25 cellular contexts compared by ENCODE assay signal in the genomic region with DNA sequence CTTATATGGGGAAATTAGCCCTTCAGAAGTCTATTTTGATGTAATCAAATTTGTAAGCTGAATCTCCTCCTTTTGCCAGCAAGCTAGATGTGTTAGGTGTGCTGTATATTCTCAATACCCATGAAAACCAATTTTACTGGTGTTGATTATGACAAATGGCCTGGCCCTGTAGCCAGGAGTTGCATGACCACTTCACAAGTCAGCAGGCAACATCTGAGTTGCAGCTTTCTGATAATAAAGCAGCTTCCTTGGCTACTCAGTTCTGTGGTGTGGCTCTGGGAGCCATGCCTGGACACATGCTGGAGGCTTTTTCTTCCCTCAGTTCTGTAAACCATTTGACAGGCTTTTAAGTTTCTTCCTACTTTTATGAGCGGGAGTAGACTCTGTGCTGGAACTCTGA.
"Had no signal": no experiment of that assay in that cellular context is flagged by ENCODE, and none has a peak within 500 bp of the region (broad histone marks: within the 10 kb centered on the region; RNA-seq: fewer than 3 reads in every experiment).

No MANE protein-coding gene starts in this region.

- H3K4me1 ChIP-seq: esophagus squamous epithelium, left lung, neural progenitor cell, testis, uterus had no signal

- ATAC-seq: activated CD8-positive, alpha-beta memory T cell treated with anti-CD3 and anti-CD28 coated beads, Interleukin-2, amount 10 ng/mL, durations not matched to agents 7 days and 5 days; activated CD8-positive, alpha-beta T cell treated with anti-CD3 and anti-CD28 coated beads for 36 hours; effector memory CD8-positive, alpha-beta T cell; left lung; naive thymus-derived CD8-positive, alpha-beta T cell; sciatic nerve; stimulated activated naive B cell treated with anti-CD40 and anti-IgM and Interleukin-4, amounts not matched to agents 10 μg/mL and 1 μg/mL and 100 μg/mL, for 72 hours had no signal

- H3K36me3 Mint-ChIP-seq: activated CD8-positive, alpha-beta memory T cell treated with anti-CD3 and anti-CD28 coated beads, Interleukin-2, amount 10 ng/mL, durations not matched to agents 7 days and 5 days; activated naive CD4-positive, alpha-beta T cell treated with anti-CD3 and anti-CD28 coated beads, Interleukin-2, amount 50 U/mL, for 24 hours; mesothelial cell of epicardium; naive thymus-derived CD8-positive, alpha-beta T cell; neural progenitor cell; stimulated activated naive B cell treated with anti-CD40 and anti-IgM and Interleukin-4, amounts not matched to agents 10 μg/mL and 1 μg/mL and 100 μg/mL, for 72 hours had no signal

- H3K4me2 ChIP-seq: neural progenitor cell, smooth muscle cell had no signal

- H3K27ac ChIP-seq: dorsolateral prefrontal cortex, esophagus squamous epithelium, left lung, neural progenitor cell, testis, uterus had no signal

- DNase-seq: activated CD4-positive, alpha-beta T cell treated with anti-CD3 and anti-CD28 coated beads, Interleukin-2, amount 10 ng/mL, durations not matched to agents 7 days and 5 days; activated CD8-positive, alpha-beta memory T cell treated with anti-CD3 and anti-CD28 coated beads, Interleukin-2, amount 10 ng/mL, durations not matched to agents 7 days and 5 days; activated CD8-positive, alpha-beta T cell treated with anti-CD3 and anti-CD28 coated beads for 36 hours; activated gamma-delta T cell treated with Interleukin-2 at 50 U/mL for 16 hours; activated T-cell treated with anti-CD3 and anti-CD28 coated beads for 4 hours; aorta; dorsolateral prefrontal cortex; effector memory CD8-positive, alpha-beta T cell; esophagus squamous epithelium; left lung; naive thymus-derived CD8-positive, alpha-beta T cell; posterior cingulate gyrus; stimulated activated CD4-positive, alpha-beta T cell treated with anti-CD3 and anti-CD28 coated beads, Interleukin-15, amount 100 ng/mL, for 24 hours; stimulated activated naive B cell treated with anti-CD40 and anti-IgM and Interleukin-4, amounts not matched to agents 10 μg/mL and 1 μg/mL and 100 μg/mL, for 72 hours; testis; trophoblast cell; uterus had no signal

- H2AFZ ChIP-seq: neural progenitor cell had no signal

- H3K27me3 ChIP-seq: esophagus squamous epithelium, left lung, neural progenitor cell, testis, uterus had no signal

- H3K9me3 ChIP-seq: esophagus squamous epithelium, left lung, testis, uterus had no signal

- H3K36me3 ChIP-seq: esophagus squamous epithelium, left lung, neural progenitor cell, uterus had no signal

- H3K27me3 Mint-ChIP-seq: stimulated activated naive B cell treated with anti-CD40 and anti-IgM and Interleukin-4, amounts not matched to agents 10 μg/mL and 1 μg/mL and 100 μg/mL, for 72 hours had no signal

- H3K4me3 ChIP-seq: dorsolateral prefrontal cortex, esophagus squamous epithelium, left lung, lung, neural progenitor cell, smooth muscle cell, testis, uterus had no signal

- H3K27ac Mint-ChIP-seq: activated CD4-positive, alpha-beta T cell treated with anti-CD3 and anti-CD28 coated beads, Interleukin-2, amount 10 ng/mL, durations not matched to agents 7 days and 5 days; activated CD8-positive, alpha-beta memory T cell treated with anti-CD3 and anti-CD28 coated beads, Interleukin-2, amount 10 ng/mL, durations not matched to agents 7 days and 5 days; activated CD8-positive, alpha-beta T cell treated with anti-CD3 and anti-CD28 coated beads for 36 hours; activated naive CD4-positive, alpha-beta T cell treated with anti-CD3 and anti-CD28 coated beads, Interleukin-2, amount 50 U/mL, for 24 hours; activated T-helper 1 cell treated with anti-CD3 and anti-CD28 coated beads, Interleukin-12 subunit alpha, Interleukin-12 subunit beta, Interleukin-2, Interleukin-4 antibody, amounts not matched to agents 30 ng/mL and 10 ng/mL and 1 ng/mL, durations not matched to agents 14 hours and 24 hours and 36 hours; effector memory CD8-positive, alpha-beta T cell; mesothelial cell of epicardium; naive thymus-derived CD8-positive, alpha-beta T cell; neural progenitor cell; stimulated activated naive B cell treated with anti-CD40 and anti-IgM and Interleukin-4, amounts not matched to agents 10 μg/mL and 1 μg/mL and 100 μg/mL, for 72 hours had no signal

- H3K9ac ChIP-seq: neural progenitor cell had no signal

- H3K4me3 Mint-ChIP-seq: activated CD4-positive, alpha-beta T cell treated with anti-CD3 and anti-CD28 coated beads, Interleukin-2, amount 10 ng/mL, durations not matched to agents 7 days and 5 days; activated CD8-positive, alpha-beta memory T cell treated with anti-CD3 and anti-CD28 coated beads, Interleukin-2, amount 10 ng/mL, durations not matched to agents 7 days and 5 days; activated CD8-positive, alpha-beta T cell treated with anti-CD3 and anti-CD28 coated beads for 36 hours; activated naive CD4-positive, alpha-beta T cell treated with anti-CD3 and anti-CD28 coated beads, Interleukin-2, amount 50 U/mL, for 24 hours; activated T-helper 1 cell treated with anti-CD3 and anti-CD28 coated beads, Interleukin-12 subunit alpha, Interleukin-12 subunit beta, Interleukin-2, Interleukin-4 antibody, amounts not matched to agents 30 ng/mL and 10 ng/mL and 1 ng/mL, durations not matched to agents 14 hours and 24 hours and 36 hours; central memory CD8-positive, alpha-beta T cell; effector memory CD8-positive, alpha-beta T cell; mesothelial cell of epicardium; naive thymus-derived CD8-positive, alpha-beta T cell; neural progenitor cell; stimulated activated naive B cell treated with anti-CD40 and anti-IgM and Interleukin-4, amounts not matched to agents 10 μg/mL and 1 μg/mL and 100 μg/mL, for 72 hours had no signal

- H3K4me1 Mint-ChIP-seq: activated CD4-positive, alpha-beta T cell treated with anti-CD3 and anti-CD28 coated beads, Interleukin-2, amount 10 ng/mL, durations not matched to agents 7 days and 5 days; activated CD8-positive, alpha-beta memory T cell treated with anti-CD3 and anti-CD28 coated beads, Interleukin-2, amount 10 ng/mL, durations not matched to agents 7 days and 5 days; activated naive CD4-positive, alpha-beta T cell treated with anti-CD3 and anti-CD28 coated beads, Interleukin-2, amount 50 U/mL, for 24 hours; central memory CD8-positive, alpha-beta T cell; mesothelial cell of epicardium; naive thymus-derived CD8-positive, alpha-beta T cell; neural progenitor cell; stimulated activated naive B cell treated with anti-CD40 and anti-IgM and Interleukin-4, amounts not matched to agents 10 μg/mL and 1 μg/mL and 100 μg/mL, for 72 hours had no signal

- H3K9me3 Mint-ChIP-seq: activated CD4-positive, alpha-beta T cell treated with anti-CD3 and anti-CD28 coated beads, Interleukin-2, amount 10 ng/mL, durations not matched to agents 7 days and 5 days; activated CD8-positive, alpha-beta T cell treated with anti-CD3 and anti-CD28 coated beads for 36 hours; activated naive CD4-positive, alpha-beta T cell treated with anti-CD3 and anti-CD28 coated beads, Interleukin-2, amount 50 U/mL, for 24 hours; activated T-helper 1 cell treated with anti-CD3 and anti-CD28 coated beads, Interleukin-12 subunit alpha, Interleukin-12 subunit beta, Interleukin-2, Interleukin-4 antibody, amounts not matched to agents 30 ng/mL and 10 ng/mL and 1 ng/mL, durations not matched to agents 14 hours and 24 hours and 36 hours; central memory CD8-positive, alpha-beta T cell; mesothelial cell of epicardium; neural progenitor cell; stimulated activated naive B cell treated with anti-CD40 and anti-IgM and Interleukin-4, amounts not matched to agents 10 μg/mL and 1 μg/mL and 100 μg/mL, for 72 hours had no signal
